In the genomic region with DNA sequence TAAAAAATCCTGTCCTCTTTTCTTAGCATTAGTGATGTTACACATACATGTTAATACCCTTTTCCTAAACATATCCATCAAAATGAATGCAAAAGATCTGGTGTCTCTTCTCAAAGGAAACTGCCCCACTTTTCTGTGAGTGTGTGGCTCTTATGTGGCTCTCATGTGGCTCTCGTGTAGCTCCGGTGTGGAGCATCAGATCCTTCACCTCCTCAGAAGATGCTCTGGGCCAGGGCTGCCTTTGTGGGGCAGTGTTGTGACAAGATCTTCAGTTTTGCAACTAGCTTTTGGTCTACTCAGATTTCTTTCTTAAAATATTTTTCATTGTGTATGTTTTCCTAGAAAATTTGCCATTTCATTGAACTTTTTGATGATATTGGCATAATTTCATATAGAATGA, we compare ENCODE assay signal across 8 cellular contexts. TPM values are rescaled to one million over a fixed set of nuclear protein-coding genes. Genes with fewer than 3 reads are reported as not detected.
DNase-seq lines count a peak whose midpoint lies in the region; ATAC-seq, FAIRE-seq and TF ChIP-seq lines count a peak whose summit lies in the region.

No MANE protein-coding gene starts in this region.

- intact Hi-C loops in K562 (cut with micrococcal nuclease): no loop called here

- H3K27ac ChIP-seq in DND-41 (ENCODE audit: low read length) (no peak overlapping the region), K562 (ENCODE audit: extremely low read depth, low read depth, low read length) (no peak overlapping the region), mesendoderm (ENCODE audit: low read depth, low read length) (no peak overlapping the region)

- peak; percentile 11 for FAIRE-seq in K562 (lab: Jason Lieb, UNC)

- H2BK15ac ChIP-seq in mesendoderm (replicated peaks; ENCODE audit: low read depth): no peak overlapping the region

- BruUV-seq in K562 (replicated peaks; lab: Mats Ljungman, UMichigan): no TSS peak

- DNase-seq in DND-41 (peak; percentile 8), K562 (ENCODE audit: extremely low read depth in 1 of 4, low spot score in 3 of 4) (peak in 2 of 4 experiments; percentile 12 to 18), mesendoderm (peak; percentile 41), retina (no peak), SW480 (ENCODE audit: low spot score) (no peak)

- H3K79me1 ChIP-seq in mesendoderm (ENCODE audit: low read length): no peaks in the 10 kb centered on the region

- H3K4me2 ChIP-seq in DND-41 (ENCODE audit: insufficient read depth, low read length): no peak overlapping the region
- no peak overlapping the region for H3K4me2 ChIP-seq in Loucy (ENCODE audit: low read depth, low read length, poor library complexity, severe bottlenecking)
- no peak overlapping the region for H3K4me2 ChIP-seq in K562 (ENCODE audit: insufficient read depth, low read length)
- H3K4me2 ChIP-seq in mesendoderm (ENCODE audit: low read length): no peak overlapping the region

- 0% methylated on average over 2 of the region's 2 CpGs for WGBS in K562 (ENCODE audit: insufficient coverage, low coverage, missing lambda C conversion rate)
- no CpG with 5 or more reads among the region's 2 CpGs for WGBS in mesendoderm (ENCODE audit: extremely low coverage, insufficient coverage, low lambda C conversion rate)

- H4K5ac ChIP-seq in mesendoderm (ENCODE audit: low read length): no peak overlapping the region

- H3F3A ChIP-seq in Loucy (ENCODE audit: low read depth): no peaks in the 10 kb centered on the region

- no peaks in the 10 kb centered on the region for H3K36me3 ChIP-seq in DND-41 (ENCODE audit: insufficient read depth, low read length)
- no peaks in the 10 kb centered on the region for H3K36me3 ChIP-seq in Loucy (ENCODE audit: insufficient read depth, low read length)
- H3K36me3 ChIP-seq in K562 (ENCODE audit: control insufficient read depth, insufficient read depth, low read length): no peaks in the 10 kb centered on the region
- no peaks in the 10 kb centered on the region for H3K36me3 ChIP-seq in mesendoderm (ENCODE audit: control insufficient read depth, insufficient read depth, low read length)

- H3K27me3 ChIP-seq in DND-41 (ENCODE audit: insufficient read depth, low read length, poor library complexity) (peaks cover 32% of the 10 kb centered on the region), Loucy (ENCODE audit: insufficient read depth, low read length, poor library complexity, severe bottlenecking) (no peaks in the 10 kb centered on the region), K562 (ENCODE audit: control insufficient read depth in 2 of 2, insufficient read depth in 2 of 2, low read length in 2 of 2) (peaks cover 6 to 18% of the 10 kb centered on the region in 2 experiments; a peak in 4 of 5 replicates), mesendoderm (ENCODE audit: insufficient read depth, low read length, poor library complexity) (no peaks in the 10 kb centered on the region)

- H3K9me2 ChIP-seq in Loucy (replicated peaks; ENCODE audit: low read depth, low read length): no peaks in the 10 kb centered on the region

- no peak overlapping the region for H3K23ac ChIP-seq in mesendoderm (ENCODE audit: low read length)

- ATAC-seq in DND-41 (ENCODE audit: insufficient read depth, low read depth) (no peak), K562 (0 out of 3 replicates have a peak, but pooled peaks have one; percentile 61), HG02642 (IDR thresholded peaks at IDR 0.05; ENCODE audit: poor library complexity, unreplicated experiment) (no peak), HG02678 (IDR thresholded peaks at IDR 0.05; ENCODE audit: unreplicated experiment) (no peak)

- H3K9ac ChIP-seq in DND-41 (ENCODE audit: low read depth, low read length) (no peak overlapping the region), Loucy (ENCODE audit: low read depth, low read length, poor library complexity, severe bottlenecking) (no peak overlapping the region), K562 (ENCODE audit: insufficient read depth in 1 of 2, low read depth in 2 of 2, low read length in 2 of 2) (no peak overlapping the region), mesendoderm (ENCODE audit: low read length) (no peak overlapping the region)

- POLR2A ChIA-PET in K562 (lab: Yijun Ruan, JAX): interaction anchor here (0.7 kb wide), 1 partner anchor 140 kb away, joined by 3 read pairs; a partner anchor contains a TSS

- in situ Hi-C loops in K562 (cut with MboI): no loop called here

- H2AFZ ChIP-seq in DND-41 (ENCODE audit: low read depth, low read length): no peak overlapping the region
- H2AFZ ChIP-seq in Loucy (ENCODE audit: low read length): no peak overlapping the region
- no peak overlapping the region for H2AFZ ChIP-seq in K562 (ENCODE audit: low read depth, low read length)

- H3K79me2 ChIP-seq in DND-41 (ENCODE audit: insufficient read depth, low read length): no peaks in the 10 kb centered on the region
- no peaks in the 10 kb centered on the region for H3K79me2 ChIP-seq in Loucy (ENCODE audit: insufficient read depth, low read length)
- no peaks in the 10 kb centered on the region for H3K79me2 ChIP-seq in K562 (ENCODE audit: control insufficient read depth, insufficient read depth, low read length)
- H3K79me2 ChIP-seq in mesendoderm (ENCODE audit: control insufficient read depth, insufficient read depth, low read length): no peaks in the 10 kb centered on the region

- no peak overlapping the region for H3K4ac ChIP-seq in mesendoderm (ENCODE audit: low read depth, low read length)

- H3K4me1 ChIP-seq in DND-41 (ENCODE audit: insufficient read depth, low read length): no peaks in the 10 kb centered on the region
- H3K4me1 ChIP-seq in Loucy (ENCODE audit: insufficient read depth, low read length, poor library complexity, severe bottlenecking): no peaks in the 10 kb centered on the region
- no peaks in the 10 kb centered on the region for H3K4me1 ChIP-seq in K562 (replicated peaks in 1 of 2; ENCODE audit: control insufficient read depth in 2 of 2, insufficient read depth in 2 of 2, low read length in 2 of 2)
- H3K4me1 ChIP-seq in mesendoderm (ENCODE audit: control insufficient read depth, low read depth, low read length): no peaks in the 10 kb centered on the region

- no peak overlapping the region for H3K18ac ChIP-seq in mesendoderm (ENCODE audit: low read length)

- TF ChIP-seq POLR2A in K562 (conservative IDR thresholded peaks at IDR 0.05): no peak

- CTCF ChIA-PET in K562 (lab: Yijun Ruan, JAX; ENCODE audit: low intra/inter-chr PET ratio): no interaction called here

- TF ChIP-seq CTCF in DND-41 (IDR thresholded peaks at IDR 0.05; ENCODE audit: borderline replicate concordance, extremely low read depth, low read length, poor library complexity, severe bottlenecking) (peak; percentile 34), Loucy (conservative IDR thresholded peaks at IDR 0.05; ENCODE audit: low read length) (peak; percentile 47), K562 (IDR thresholded peaks at IDR 0.05 in 2 of 3, conservative IDR thresholded peaks at IDR 0.05 in 1 of 3; ENCODE audit: insufficient read depth in 2 of 3, low read depth in 1 of 3, low read length in 3 of 3) (peak; percentile 23 to 47 (median 25); a peak in 3 of 6 replicates)

- H3K9me3 ChIP-seq in DND-41 (ENCODE audit: insufficient read depth, low read length, severe bottlenecking) (no peaks in the 10 kb centered on the region), Loucy (ENCODE audit: insufficient read depth, low read depth, low read length) (no peaks in the 10 kb centered on the region), K562 (replicated peaks; ENCODE audit: control insufficient read depth, insufficient read depth, low read depth, low read length) (no peaks in the 10 kb centered on the region)

- peak; percentile 32 to 33 for TF ChIP-seq RAD21 in K562 (CRISPR knock-in tag; conservative IDR thresholded peaks at IDR 0.05 in 1 of 2, IDR thresholded peaks at IDR 0.05 in 1 of 2)

- H2BK120ac ChIP-seq in mesendoderm (ENCODE audit: low read depth, low read length): no peak overlapping the region

- no peaks in the 10 kb centered on the region for H3K9me1 ChIP-seq in K562 (ENCODE audit: control insufficient read depth, insufficient read depth, low read length)

- no peak overlapping the region for H3K56ac ChIP-seq in mesendoderm (ENCODE audit: low read length)

- no peak overlapping the region for H2BK5ac ChIP-seq in mesendoderm (ENCODE audit: low read length)

- TF ChIP-seq EP300 in K562 (IDR thresholded peaks at IDR 0.05; ENCODE audit: low read length): no peak

- no peak overlapping the region for H2AK5ac ChIP-seq in mesendoderm (ENCODE audit: low read length)

- H4K20me1 ChIP-seq in DND-41 (ENCODE audit: insufficient read depth, low read length): 0 out of 2 replicates have a peak, but pooled peaks cover 2% of the 10 kb centered on the region
- H4K20me1 ChIP-seq in Loucy (ENCODE audit: insufficient read depth, low read length, poor library complexity, severe bottlenecking): no peaks in the 10 kb centered on the region
- no peaks in the 10 kb centered on the region for H4K20me1 ChIP-seq in K562 (replicated peaks; ENCODE audit: control insufficient read depth, insufficient read depth, low read length)

- H4K8ac ChIP-seq in mesendoderm (ENCODE audit: low read depth, low read length): no peak overlapping the region

- no peak overlapping the region for H3K4me3 ChIP-seq in DND-41 (ENCODE audit: low read depth in 1 of 2, low read length in 2 of 2)
- H3K4me3 ChIP-seq in Loucy (ENCODE audit: low read length, poor library complexity, severe bottlenecking): no peak overlapping the region
- H3K4me3 ChIP-seq in K562: no peak overlapping the region
- H3K4me3 ChIP-seq in mesendoderm (ENCODE audit: low read length): no peak overlapping the region

TF ChIP-seq in K562, 482 proteins besides CTCF, POLR2A, EP300 and RAD21 (continues in another document):
- 0 out of 4 replicates have a peak, but pooled peaks of 1 of the 2 experiments have one; percentile 6 for TF ChIP-seq RCOR1 (IDR thresholded peaks at IDR 0.05; ENCODE audit: borderline replicate concordance in 1 of 2, low read depth in 2 of 2, low read length in 2 of 2)

RNA-seq across cellular contexts. Expression of a gene that starts 19.3 kb away (rescaled TPM):
- total RNA-seq in K562 (2011; cell fraction: chromatin; rRNA removed; ENCODE audit: low replicate concordance): 10.1 and 11.9 TPM in 2 replicates
- total RNA-seq in K562 (2011; cell fraction: nucleolus; rRNA removed): 3.4 and 3.5 TPM in 2 replicates
- 6.6 TPM in 2 replicates for total RNA-seq in K562 (2011; cell fraction: nucleoplasm; rRNA removed)
- total RNA-seq in K562 (2014; rRNA removed): 1.6 and 2.7 TPM in 2 replicates
- total RNA-seq in K562 (2014; rRNA removed; fragmentation: Illumina TruSeq; extraction: Trizol): 1.3 and 2.6 TPM in 2 replicates
- total RNA-seq in K562 (2015; rRNA removed; fragmentation: Illumina TruSeq; extraction: Trizol): 0.87 and 1.8 TPM in 2 replicates
- 1.2 and 2.5 TPM in 2 replicates for total RNA-seq in K562 (2021)
- 0.97 and 2.7 TPM in 2 replicates for polyA plus RNA-seq in K562 (2011; rRNA removed)
- 0.40 and 0.75 TPM in 2 replicates for polyA plus RNA-seq in K562 (2011; cell fraction: cytosol; rRNA removed)
- 2.1 and 10.1 TPM in 2 replicates for polyA plus RNA-seq in K562 (2011; cell fraction: nucleus; rRNA removed)
- polyA plus RNA-seq in K562 (2012): 0.94 and 1.5 TPM in 2 replicates
- polyA plus RNA-seq in K562 (2014; fragmentation: Illumina TruSeq; extraction: Trizol): 1.5 TPM in 2 replicates
- polyA plus RNA-seq in K562 (2014; fragmentation: Nextera tagmentation; extraction: Ambion mirVana): under 1 TPM; 0.35 to 0.46 TPM
- 1.7 and 2.0 TPM in 2 replicates for polyA plus RNA-seq in K562 (2014; rRNA removed)
- polyA minus RNA-seq in K562 (2011; rRNA and poly(A)+ RNA removed): 1.1 and 2.5 TPM in 2 replicates
- polyA minus RNA-seq in K562 (2011; cell fraction: cytosol; rRNA and poly(A)+ RNA removed): not detected in 2 replicates
- 4.9 and 6.9 TPM in 2 replicates for polyA minus RNA-seq in K562 (2011; cell fraction: nucleus; rRNA and poly(A)+ RNA removed)
- polyA plus RNA-seq in mesendoderm (2013, experiment 1 of 2): 1.3 TPM
- polyA plus RNA-seq in mesendoderm (2013, experiment 2 of 2): 1.2 TPM

Comparison
In these comparisons a context has a peak if more than half of its experiments do, and no peak if none do; other contexts are left out.
1. DNase-seq: peak in DND-41 (single experiment) and mesendoderm (single experiment); none in retina (single experiment) and SW480 (single experiment).
2. Peak in every context shown above with its lines, with median percentiles within 50 percentile points of each other: CTCF ChIP-seq.